ENCODE assay signal across 21 cellular contexts in the genomic region with DNA sequence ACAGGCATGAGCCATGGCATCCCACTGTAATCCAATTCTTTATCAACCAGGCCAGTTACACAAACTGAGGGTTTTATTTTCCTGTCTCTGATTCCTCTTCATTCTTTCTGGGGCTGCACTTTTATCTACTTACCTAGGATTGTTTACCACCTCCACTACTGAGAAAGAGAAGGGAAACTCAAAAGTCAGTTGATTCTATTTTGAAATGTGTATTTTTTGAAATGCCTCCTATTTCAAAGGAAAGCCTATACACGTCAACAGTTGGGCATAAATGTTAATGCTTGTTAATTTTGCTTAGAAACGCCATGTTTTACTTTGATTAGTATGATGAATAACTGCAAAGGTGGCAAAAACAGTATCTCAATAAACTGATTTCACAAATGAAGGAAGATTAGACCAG.
"Had no signal": no experiment of that assay in that cellular context is flagged by ENCODE, and none has a peak within 500 bp of the region (broad histone marks: within the 10 kb centered on the region; RNA-seq: fewer than 3 reads in every experiment).

No MANE protein-coding gene starts in this region.

- H3K27me3 ChIP-seq: cardiac muscle cell, gastroesophageal sphincter, neutrophil, ovary, transverse colon, uterus had no signal

- H3K4me3 Mint-ChIP-seq: activated T-cell treated with anti-CD3 and anti-CD28 coated beads, Interleukin-2, amount 50 U/mL, for 4 hours; mesothelial cell of epicardium; natural killer cell treated with Interleukin-12 subunit alpha and Interleukin-12 subunit beta and Interleukin-15 and Interleukin-18, amount 100 ng/mL, for 72 hours; stimulated activated naive B cell treated with anti-CD40 and anti-IgM and Interleukin-4, amounts not matched to agents 10 μg/mL and 1 μg/mL and 100 μg/mL, for 72 hours had no signal

- ATAC-seq: activated CD4-positive, CD25-positive, alpha-beta regulatory T cell treated with anti-CD3 and anti-CD28 coated beads, Interleukin-2, amount 50 U/mL, for 24 hours; activated T-cell treated with anti-CD3 and anti-CD28 coated beads, Interleukin-2, amount 50 U/mL, for 4 hours; gastroesophageal sphincter; left ventricle myocardium superior; natural killer cell treated with Interleukin-12 subunit alpha and Interleukin-12 subunit beta and Interleukin-15 and Interleukin-18, amount 100 ng/mL, for 72 hours; stimulated activated naive B cell treated with anti-CD40 and anti-IgM and Interleukin-4, amounts not matched to agents 10 μg/mL and 1 μg/mL and 100 μg/mL, for 72 hours had no signal

- H3K36me3 Mint-ChIP-seq: mesothelial cell of epicardium; natural killer cell treated with Interleukin-12 subunit alpha and Interleukin-12 subunit beta and Interleukin-15 and Interleukin-18, amount 100 ng/mL, for 72 hours; stimulated activated naive B cell treated with anti-CD40 and anti-IgM and Interleukin-4, amounts not matched to agents 10 μg/mL and 1 μg/mL and 100 μg/mL, for 72 hours had no signal

- H3K36me3 ChIP-seq: cardiac muscle cell, gastroesophageal sphincter, neutrophil, ovary, prostate gland, transverse colon, uterus had no signal

- H3K27ac ChIP-seq: cardiac muscle cell, epithelial cell of prostate, gastroesophageal sphincter, neutrophil, ovary, prostate gland, transverse colon, uterus, VCaP had no signal

- H3K27me3 Mint-ChIP-seq: natural killer cell treated with Interleukin-12 subunit alpha and Interleukin-12 subunit beta and Interleukin-15 and Interleukin-18, amount 100 ng/mL, for 72 hours had no signal

- H3K27ac Mint-ChIP-seq: mesothelial cell of epicardium; natural killer cell treated with Interleukin-12 subunit alpha and Interleukin-12 subunit beta and Interleukin-15 and Interleukin-18, amount 100 ng/mL, for 72 hours; stimulated activated naive B cell treated with anti-CD40 and anti-IgM and Interleukin-4, amounts not matched to agents 10 μg/mL and 1 μg/mL and 100 μg/mL, for 72 hours had no signal

- H3K9me3 Mint-ChIP-seq: activated T-cell treated with anti-CD3 and anti-CD28 coated beads, Interleukin-2, amount 50 U/mL, for 4 hours; mesothelial cell of epicardium; natural killer cell treated with Interleukin-12 subunit alpha and Interleukin-12 subunit beta and Interleukin-15 and Interleukin-18, amount 100 ng/mL, for 72 hours; stimulated activated naive B cell treated with anti-CD40 and anti-IgM and Interleukin-4, amounts not matched to agents 10 μg/mL and 1 μg/mL and 100 μg/mL, for 72 hours had no signal

- DNase-seq: activated effector memory CD4-positive, alpha-beta T cell treated with anti-CD3 and anti-CD28 coated beads, Interleukin-2, amount 50 U/mL, for 16 hours; activated T-cell treated with anti-CD3 and anti-CD28 coated beads, Interleukin-2, amount 50 U/mL, for 4 hours; head of caudate nucleus; hypothalamus; left ventricle myocardium superior; mammary epithelial cell; ovary; stimulated activated CD4-positive, alpha-beta T cell treated with anti-CD3 and anti-CD28 coated beads, Interleukin-2, amount 100 ng/mL, for 48 hours; stimulated activated CD8-positive, alpha-beta memory T cell treated with anti-CD3 and anti-CD28 coated beads, Interleukin-4, amount 100 ng/mL, for 48 hours; stimulated activated naive B cell treated with anti-CD40 and anti-IgM and Interleukin-4, amounts not matched to agents 10 μg/mL and 1 μg/mL and 100 μg/mL, for 72 hours; transverse colon; uterus had no signal

- H3K9me3 ChIP-seq: gastroesophageal sphincter, neutrophil, ovary, prostate gland, transverse colon, uterus had no signal

- H3K4me1 ChIP-seq: prostate gland, uterus had no signal

- H3K4me3 ChIP-seq: cardiac muscle cell, gastroesophageal sphincter, ovary, prostate gland, transverse colon, uterus had no signal
